In genomic region chr3:120377948-120378347, GRCh38 we compare ENCODE assay signal across 1 cellular context.
TF ChIP-seq lines count a peak whose summit lies in the region.
"Not testable (repeated sequence)": the region's sequence is repeated elsewhere in the genome, so short reads cannot be mapped to it uniquely, and the experiment has no call there.

No MANE protein-coding gene starts in this region.

TF ChIP-seq in HepG2, 621 proteins besides CTCF, POLR2A, EP300 and RAD21:
- TF ChIP-seq ZNF687 (CRISPR knock-in tag; IDR thresholded peaks at IDR 0.05), result peak; percentile 26; the same call in 1 of the 2 replicates
- TF ChIP-seq FOXA1 (IDR thresholded peaks at IDR 0.05), result not testable (repeated sequence)
- TF ChIP-seq FOXA1 (CRISPR knock-in tag; IDR thresholded peaks at IDR 0.05), result peak; percentile 64
- TF ChIP-seq ZNF281 (CRISPR knock-in tag; IDR thresholded peaks at IDR 0.05; ENCODE audit: borderline replicate concordance), result peak; percentile 74; the same call in 1 of the 2 replicates
- 0 out of 2 replicates have a peak, but pooled peaks have one; percentile 23 for TF ChIP-seq SP5 (CRISPR knock-in tag; IDR thresholded peaks at IDR 0.05; ENCODE audit: borderline replicate concordance, low read depth)
- TF ChIP-seq FOXA3 (CRISPR knock-in tag; IDR thresholded peaks at IDR 0.05), result peak; percentile 46; the same call in 1 of the 2 replicates
